Comparison of ENCODE assay signal across 10 cellular contexts in genomic region chr6:15389079-15389758, GRCh38.
DNase-seq lines count a peak whose midpoint lies in the region; ATAC-seq, FAIRE-seq and TF ChIP-seq lines count a peak whose summit lies in the region.
"Had no signal": no experiment of that assay in that cellular context is flagged by ENCODE, and none has a peak within 500 bp of the region (broad histone marks: within the 10 kb centered on the region; RNA-seq: fewer than 3 reads in every experiment).

No MANE protein-coding gene starts in this region.

- FAIRE-seq in astrocyte (lab: Jason Lieb, UNC): no peak

- H3K4me1 ChIP-seq in astrocyte (ENCODE audit: insufficient read depth, low read length) (peaks cover 22% of the 10 kb centered on the region), right lobe of liver (peaks cover 0 to 19% (median 8%) of the 10 kb centered on the region in 4 donors), aorta (ENCODE audit: control insufficient read depth in 1 of 2, insufficient read depth in 2 of 2, low read length in 2 of 2) (no peaks in the 10 kb centered on the region)

- peak; percentile 57 to 86 (median 72) for ATAC-seq in right lobe of liver
- ATAC-seq in aorta (ENCODE audit: low FRiP score): peak; percentile 72
- ATAC-seq in HG02678 (IDR thresholded peaks at IDR 0.05; ENCODE audit: unreplicated experiment): no peak
- ATAC-seq in effector memory CD8-positive, alpha-beta T cell (replicated peaks): no peak

- DNase-seq in stimulated activated CD4-positive, alpha-beta T cell treated with anti-CD3 and anti-CD28 coated beads, Interleukin-2, amount 100 ng/mL, for 4 hours (ENCODE audit: low read depth): peak; percentile 18
- no peak for DNase-seq in stimulated activated CD4-positive, alpha-beta T cell treated with anti-CD3 and anti-CD28 coated beads, Interleukin-2, amount 100 ng/mL, for 24 hours
- no peak for DNase-seq in astrocyte (ENCODE audit: low read depth)
- peak in 1 of 3 donors; percentile 61 for DNase-seq in right lobe of liver
- no peak for DNase-seq in aorta
- no peak for DNase-seq in NCI-H2029 treated with DMSO at 0.1 percent for 48 hours (lab: John Stamatoyannopoulos, UW)
- DNase-seq in effector memory CD8-positive, alpha-beta T cell: no peak
- DNase-seq: lower lobe of right lung had no signal

- H3K27me3 ChIP-seq in astrocyte (ENCODE audit: insufficient read depth, low read length) (no peaks in the 10 kb centered on the region), right lobe of liver (no peaks in the 10 kb centered on the region), aorta (ENCODE audit: control insufficient read depth in 1 of 2, insufficient read depth in 2 of 2, low read length in 1 of 2) (no peaks in the 10 kb centered on the region)

- intact Hi-C loops in right lobe of liver (cut with DNase I): no loop called here
- intact Hi-C loops in aorta (cut with DNase I): no loop called here

- 65% methylated on average over 6 of the region's 6 CpGs for WGBS in right lobe of liver (ENCODE audit: insufficient coverage, low coverage, low lambda C conversion rate, missing lambda C conversion rate)
- 69 to 76% methylated on average over 6 of the region's 6 CpGs for WGBS in aorta, 2 donors

- H3K27ac ChIP-seq in astrocyte (ENCODE audit: low read depth, low read length) (no peak overlapping the region), right lobe of liver (no peak overlapping the region), aorta (ENCODE audit: low read depth in 1 of 2, low read length in 2 of 2) (no peak overlapping the region)
- H3K27ac ChIP-seq: lower lobe of right lung, RWPE1 had no signal

- no peaks in the 10 kb centered on the region for H3K36me3 ChIP-seq in astrocyte (ENCODE audit: insufficient read depth, low read length)
- no peaks in the 10 kb centered on the region for H3K36me3 ChIP-seq in right lobe of liver
- no peaks in the 10 kb centered on the region for H3K36me3 ChIP-seq in aorta (ENCODE audit: control insufficient read depth in 1 of 2, insufficient read depth in 2 of 2, low read length in 1 of 2)
- H3K36me3 ChIP-seq: lower lobe of right lung had no signal

- H3K9me3 Mint-ChIP-seq in astrocyte (ENCODE audit: unreplicated experiment): no peaks in the 10 kb centered on the region
- no peaks in the 10 kb centered on the region for H3K9me3 Mint-ChIP-seq in effector memory CD8-positive, alpha-beta T cell

- no peak for TF ChIP-seq POLR2A in right lobe of liver (IDR thresholded peaks at IDR 0.05)

- H3K9me3 ChIP-seq in astrocyte (ENCODE audit: insufficient read depth, low read depth, low read length) (no peaks in the 10 kb centered on the region), right lobe of liver (no peaks in the 10 kb centered on the region), aorta (ENCODE audit: control insufficient read depth, low read length) (no peaks in the 10 kb centered on the region)
- H3K9me3 ChIP-seq: lower lobe of right lung had no signal

- peak overlapping the region; percentile 34 for H3K27ac Mint-ChIP-seq in astrocyte (ENCODE audit: unreplicated experiment)
- peak overlapping the region in 1 of 2 donors; percentile 36 for H3K27ac Mint-ChIP-seq in effector memory CD8-positive, alpha-beta T cell

- peaks cover 98% of the 10 kb centered on the region for H3K79me2 ChIP-seq in astrocyte (ENCODE audit: insufficient read depth, low read length)

- H4K20me1 ChIP-seq in astrocyte (ENCODE audit: insufficient read depth, low read length): peaks cover 93% of the 10 kb centered on the region

- no peak overlapping the region for H3K4me3 ChIP-seq in astrocyte (ENCODE audit: insufficient read depth, low read depth, low read length)
- H3K4me3 ChIP-seq in right lobe of liver: no peak overlapping the region
- no peak overlapping the region for H3K4me3 ChIP-seq in aorta (ENCODE audit: low read length in 2 of 2)
- H3K4me3 ChIP-seq: lower lobe of right lung had no signal

- H3K36me3 Mint-ChIP-seq in astrocyte (ENCODE audit: low read depth, unreplicated experiment): no peaks in the 10 kb centered on the region
- peaks cover 2% of the 10 kb centered on the region for H3K36me3 Mint-ChIP-seq in effector memory CD8-positive, alpha-beta T cell (ENCODE audit: insufficient read depth)

- no peak overlapping the region for H3K9ac ChIP-seq in astrocyte (ENCODE audit: low read length)

- TF ChIP-seq CTCF in astrocyte (IDR thresholded peaks at IDR 0.05; ENCODE audit: insufficient read depth, low read depth, low read length) (no peak), right lobe of liver (IDR thresholded peaks at IDR 0.05) (no peak)

- peak overlapping the region; percentile 16 for H3K4me2 ChIP-seq in astrocyte (ENCODE audit: low read length)

- H3K4me3 Mint-ChIP-seq in astrocyte (ENCODE audit: unreplicated experiment): no peak overlapping the region
- no peak overlapping the region for H3K4me3 Mint-ChIP-seq in effector memory CD8-positive, alpha-beta T cell

- no peak overlapping the region for H2AFZ ChIP-seq in astrocyte (ENCODE audit: low read depth, low read length)

- peaks cover 43% of the 10 kb centered on the region for H3K4me1 Mint-ChIP-seq in astrocyte (ENCODE audit: low read depth, unreplicated experiment)
- H3K4me1 Mint-ChIP-seq in effector memory CD8-positive, alpha-beta T cell (ENCODE audit: low read depth in 2 of 2): peaks cover 48 to 61% of the 10 kb centered on the region in 2 donors

- H3K27me3 Mint-ChIP-seq in astrocyte (ENCODE audit: low read depth, unreplicated experiment): no peaks in the 10 kb centered on the region
- no peaks in the 10 kb centered on the region for H3K27me3 Mint-ChIP-seq in effector memory CD8-positive, alpha-beta T cell

Comparison
In these comparisons a context has a peak if more than half of its experiments do, and no peak if none do; other contexts are left out.
1. ATAC-seq: peak in right lobe of liver (4 of 4) and aorta (single experiment); none in HG02678 (single experiment) and effector memory CD8-positive, alpha-beta T cell (single experiment).